1 cellular context compared by ENCODE assay signal in the genomic region with DNA sequence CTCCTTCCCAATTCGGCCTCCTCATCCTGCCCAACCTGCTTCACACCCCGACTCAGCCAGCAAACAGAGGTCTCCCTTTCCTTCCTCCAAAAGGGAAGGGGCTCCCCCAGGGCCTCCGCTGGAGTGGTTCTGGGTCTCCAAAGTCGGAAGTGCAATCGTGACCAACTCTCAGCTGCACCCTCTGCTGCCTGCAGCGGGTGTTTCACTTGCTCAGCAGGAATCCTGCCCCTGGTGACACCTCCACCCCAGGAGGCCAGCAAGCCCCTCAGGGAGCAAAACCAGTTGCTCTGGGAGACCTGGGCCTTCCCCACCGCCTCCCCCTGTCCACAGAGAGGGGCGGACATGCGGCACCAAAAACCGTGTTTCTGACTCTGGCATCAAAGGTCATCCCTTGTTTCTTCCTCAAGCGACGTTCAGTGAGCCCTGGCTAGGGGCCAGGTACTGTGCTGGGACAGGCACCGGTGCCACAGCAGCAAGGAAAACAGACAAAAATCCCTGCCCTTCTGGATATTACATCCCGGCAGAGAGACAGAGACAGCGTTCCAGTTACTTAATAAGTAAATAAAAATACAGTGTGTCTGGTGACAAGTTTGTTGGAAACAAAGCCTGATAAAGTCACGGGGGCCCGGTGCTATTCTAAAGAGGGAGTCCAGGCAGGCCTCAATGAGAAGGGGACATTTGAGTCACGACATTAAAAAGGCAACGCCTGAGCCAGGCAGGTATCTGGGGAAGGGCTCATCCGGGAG.
TF ChIP-seq lines count a peak whose summit lies in the region.

No MANE protein-coding gene starts in this region.

TF ChIP-seq in HepG2, 621 proteins besides CTCF, POLR2A, EP300 and RAD21 (continued from another document and continues in another):
- TF ChIP-seq, protein P1, sequence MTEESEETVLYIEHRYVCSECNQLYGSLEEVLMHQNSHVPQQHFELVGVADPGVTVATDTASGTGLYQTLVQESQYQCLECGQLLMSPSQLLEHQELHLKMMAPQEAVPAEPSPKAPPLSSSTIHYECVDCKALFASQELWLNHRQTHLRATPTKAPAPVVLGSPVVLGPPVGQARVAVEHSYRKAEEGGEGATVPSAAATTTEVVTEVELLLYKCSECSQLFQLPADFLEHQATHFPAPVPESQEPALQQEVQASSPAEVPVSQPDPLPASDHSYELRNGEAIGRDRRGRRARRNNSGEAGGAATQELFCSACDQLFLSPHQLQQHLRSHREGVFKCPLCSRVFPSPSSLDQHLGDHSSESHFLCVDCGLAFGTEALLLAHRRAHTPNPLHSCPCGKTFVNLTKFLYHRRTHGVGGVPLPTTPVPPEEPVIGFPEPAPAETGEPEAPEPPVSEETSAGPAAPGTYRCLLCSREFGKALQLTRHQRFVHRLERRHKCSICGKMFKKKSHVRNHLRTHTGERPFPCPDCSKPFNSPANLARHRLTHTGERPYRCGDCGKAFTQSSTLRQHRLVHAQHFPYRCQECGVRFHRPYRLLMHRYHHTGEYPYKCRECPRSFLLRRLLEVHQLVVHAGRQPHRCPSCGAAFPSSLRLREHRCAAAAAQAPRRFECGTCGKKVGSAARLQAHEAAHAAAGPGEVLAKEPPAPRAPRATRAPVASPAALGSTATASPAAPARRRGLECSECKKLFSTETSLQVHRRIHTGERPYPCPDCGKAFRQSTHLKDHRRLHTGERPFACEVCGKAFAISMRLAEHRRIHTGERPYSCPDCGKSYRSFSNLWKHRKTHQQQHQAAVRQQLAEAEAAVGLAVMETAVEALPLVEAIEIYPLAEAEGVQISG (CRISPR knock-in tag; IDR thresholded peaks at IDR 0.05), result peak; percentile 32; the same call in 1 of the 2 replicates
- TF ChIP-seq, protein P2, sequence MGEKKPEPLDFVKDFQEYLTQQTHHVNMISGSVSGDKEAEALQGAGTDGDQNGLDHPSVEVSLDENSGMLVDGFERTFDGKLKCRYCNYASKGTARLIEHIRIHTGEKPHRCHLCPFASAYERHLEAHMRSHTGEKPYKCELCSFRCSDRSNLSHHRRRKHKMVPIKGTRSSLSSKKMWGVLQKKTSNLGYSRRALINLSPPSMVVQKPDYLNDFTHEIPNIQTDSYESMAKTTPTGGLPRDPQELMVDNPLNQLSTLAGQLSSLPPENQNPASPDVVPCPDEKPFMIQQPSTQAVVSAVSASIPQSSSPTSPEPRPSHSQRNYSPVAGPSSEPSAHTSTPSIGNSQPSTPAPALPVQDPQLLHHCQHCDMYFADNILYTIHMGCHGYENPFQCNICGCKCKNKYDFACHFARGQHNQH (CRISPR knock-in tag; IDR thresholded peaks at IDR 0.05), result no peak
- TF ChIP-seq, protein P3, sequence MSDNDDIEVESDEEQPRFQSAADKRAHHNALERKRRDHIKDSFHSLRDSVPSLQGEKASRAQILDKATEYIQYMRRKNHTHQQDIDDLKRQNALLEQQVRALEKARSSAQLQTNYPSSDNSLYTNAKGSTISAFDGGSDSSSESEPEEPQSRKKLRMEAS (IDR thresholded peaks at IDR 0.05), result no peak
- no peak for TF ChIP-seq HDAC1 (CRISPR knock-in tag; IDR thresholded peaks at IDR 0.05)
- no peak for TF ChIP-seq ZNF564 (CRISPR knock-in tag; IDR thresholded peaks at IDR 0.05)
- 0 out of 2 replicates have a peak, but pooled peaks have one; percentile 42 for TF ChIP-seq GABPB1 (CRISPR knock-in tag; IDR thresholded peaks at IDR 0.05)
- no peak for TF ChIP-seq ZNF850 (CRISPR knock-in tag; conservative IDR thresholded peaks at IDR 0.05)
- no peak for TF ChIP-seq NR2C2 (CRISPR knock-in tag; IDR thresholded peaks at IDR 0.05; ENCODE audit: borderline replicate concordance)
- peak; percentile 50 for TF ChIP-seq RBM39 (IDR thresholded peaks at IDR 0.05; ENCODE audit: low read depth, low read length, poor library complexity, severe bottlenecking)
- TF ChIP-seq ZBTB42 (CRISPR knock-in tag; IDR thresholded peaks at IDR 0.05), result no peak
- 0 out of 2 replicates have a peak, but pooled peaks have one; percentile 12 for TF ChIP-seq ELF3 (CRISPR knock-in tag; IDR thresholded peaks at IDR 0.05)
- TF ChIP-seq CBX2 (IDR thresholded peaks at IDR 0.05; ENCODE audit: low read depth, low read length), result no peak
- no peak for TF ChIP-seq CBX2 (CRISPR knock-in tag; IDR thresholded peaks at IDR 0.05; ENCODE audit: low read depth)
- no peak for TF ChIP-seq ZBTB38 (CRISPR knock-in tag; IDR thresholded peaks at IDR 0.05)
- TF ChIP-seq ASH2L (IDR thresholded peaks at IDR 0.05; ENCODE audit: insufficient read length, low read depth, low read length), result no peak
- TF ChIP-seq ZNF20 (CRISPR knock-in tag; IDR thresholded peaks at IDR 0.05), result no peak
- TF ChIP-seq PRMT3 (CRISPR knock-in tag; IDR thresholded peaks at IDR 0.05; ENCODE audit: borderline replicate concordance, low read depth), result no peak
- TF ChIP-seq, protein P4, sequence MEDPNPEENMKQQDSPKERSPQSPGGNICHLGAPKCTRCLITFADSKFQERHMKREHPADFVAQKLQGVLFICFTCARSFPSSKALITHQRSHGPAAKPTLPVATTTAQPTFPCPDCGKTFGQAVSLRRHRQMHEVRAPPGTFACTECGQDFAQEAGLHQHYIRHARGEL (CRISPR knock-in tag; IDR thresholded peaks at IDR 0.05), result 0 out of 2 replicates have a peak, but pooled peaks have one; percentile 10
- TF ChIP-seq MED1 (CRISPR knock-in tag; IDR thresholded peaks at IDR 0.05), result no peak
- TF ChIP-seq PPARG (CRISPR knock-in tag; conservative IDR thresholded peaks at IDR 0.05), result no peak
- TF ChIP-seq, protein P5, sequence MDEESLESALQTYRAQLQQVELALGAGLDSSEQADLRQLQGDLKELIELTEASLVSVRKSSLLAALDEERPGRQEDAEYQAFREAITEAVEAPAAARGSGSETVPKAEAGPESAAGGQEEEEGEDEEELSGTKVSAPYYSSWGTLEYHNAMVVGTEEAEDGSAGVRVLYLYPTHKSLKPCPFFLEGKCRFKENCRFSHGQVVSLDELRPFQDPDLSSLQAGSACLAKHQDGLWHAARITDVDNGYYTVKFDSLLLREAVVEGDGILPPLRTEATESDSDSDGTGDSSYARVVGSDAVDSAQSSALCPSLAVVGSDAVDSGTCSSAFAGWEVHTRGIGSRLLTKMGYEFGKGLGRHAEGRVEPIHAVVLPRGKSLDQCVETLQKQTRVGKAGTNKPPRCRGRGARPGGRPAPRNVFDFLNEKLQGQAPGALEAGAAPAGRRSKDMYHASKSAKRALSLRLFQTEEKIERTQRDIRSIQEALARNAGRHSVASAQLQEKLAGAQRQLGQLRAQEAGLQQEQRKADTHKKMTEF (CRISPR knock-in tag; IDR thresholded peaks at IDR 0.05), result no peak
- TF ChIP-seq DR1 (CRISPR knock-in tag; IDR thresholded peaks at IDR 0.05), result no peak
- TF ChIP-seq, protein P6, sequence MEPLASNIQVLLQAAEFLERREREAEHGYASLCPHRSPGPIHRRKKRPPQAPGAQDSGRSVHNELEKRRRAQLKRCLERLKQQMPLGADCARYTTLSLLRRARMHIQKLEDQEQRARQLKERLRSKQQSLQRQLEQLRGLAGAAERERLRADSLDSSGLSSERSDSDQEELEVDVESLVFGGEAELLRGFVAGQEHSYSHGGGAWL (CRISPR knock-in tag; IDR thresholded peaks at IDR 0.05), result no peak
- TF ChIP-seq, protein P7, sequence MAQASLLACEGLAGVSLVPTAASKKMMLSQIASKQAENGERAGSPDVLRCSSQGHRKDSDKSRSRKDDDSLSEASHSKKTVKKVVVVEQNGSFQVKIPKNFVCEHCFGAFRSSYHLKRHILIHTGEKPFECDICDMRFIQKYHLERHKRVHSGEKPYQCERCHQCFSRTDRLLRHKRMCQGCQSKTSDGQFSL (CRISPR knock-in tag; IDR thresholded peaks at IDR 0.05), result no peak
- TF ChIP-seq ZNF768 (CRISPR knock-in tag; IDR thresholded peaks at IDR 0.05), result no peak
- TF ChIP-seq ZNF382 (CRISPR knock-in tag; IDR thresholded peaks at IDR 0.05; ENCODE audit: borderline replicate concordance), result no peak
- TF ChIP-seq NBN (conservative IDR thresholded peaks at IDR 0.05), result no peak
- TF ChIP-seq ATF7 (IDR thresholded peaks at IDR 0.05), result no peak
- TF ChIP-seq ATF7 (CRISPR knock-in tag; IDR thresholded peaks at IDR 0.05), result no peak
- TF ChIP-seq PHF5A (CRISPR knock-in tag; IDR thresholded peaks at IDR 0.05; ENCODE audit: low read depth, unreplicated experiment), result no peak
- TF ChIP-seq NFKBIZ (CRISPR knock-in tag; IDR thresholded peaks at IDR 0.05), result no peak
- TF ChIP-seq DNMT3B (CRISPR knock-in tag; conservative IDR thresholded peaks at IDR 0.05), result no peak
- no peak for TF ChIP-seq ISL2 (CRISPR knock-in tag; IDR thresholded peaks at IDR 0.05)
- peak; percentile 17 for TF ChIP-seq TEAD3 (CRISPR knock-in tag; optimal IDR thresholded peaks at IDR 0.05; ENCODE audit: borderline replicate concordance)
- TF ChIP-seq, protein P8, sequence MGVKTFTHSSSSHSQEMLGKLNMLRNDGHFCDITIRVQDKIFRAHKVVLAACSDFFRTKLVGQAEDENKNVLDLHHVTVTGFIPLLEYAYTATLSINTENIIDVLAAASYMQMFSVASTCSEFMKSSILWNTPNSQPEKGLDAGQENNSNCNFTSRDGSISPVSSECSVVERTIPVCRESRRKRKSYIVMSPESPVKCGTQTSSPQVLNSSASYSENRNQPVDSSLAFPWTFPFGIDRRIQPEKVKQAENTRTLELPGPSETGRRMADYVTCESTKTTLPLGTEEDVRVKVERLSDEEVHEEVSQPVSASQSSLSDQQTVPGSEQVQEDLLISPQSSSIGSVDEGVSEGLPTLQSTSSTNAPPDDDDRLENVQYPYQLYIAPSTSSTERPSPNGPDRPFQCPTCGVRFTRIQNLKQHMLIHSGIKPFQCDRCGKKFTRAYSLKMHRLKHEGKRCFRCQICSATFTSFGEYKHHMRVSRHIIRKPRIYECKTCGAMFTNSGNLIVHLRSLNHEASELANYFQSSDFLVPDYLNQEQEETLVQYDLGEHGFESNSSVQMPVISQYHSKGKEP (CRISPR knock-in tag; IDR thresholded peaks at IDR 0.05), result no peak
- no peak for TF ChIP-seq ZNF136 (CRISPR knock-in tag; IDR thresholded peaks at IDR 0.05; ENCODE audit: low read depth)
- no peak for TF ChIP-seq ZNF234 (CRISPR knock-in tag; conservative IDR thresholded peaks at IDR 0.05)
- TF ChIP-seq ZNF292 (CRISPR knock-in tag; IDR thresholded peaks at IDR 0.05; ENCODE audit: borderline replicate concordance, low read depth), result no peak
- no peak for TF ChIP-seq SNAPC2 (CRISPR knock-in tag; IDR thresholded peaks at IDR 0.05)
- no peak for TF ChIP-seq RORA (CRISPR knock-in tag; IDR thresholded peaks at IDR 0.05)
- no peak for TF ChIP-seq HOXA3 (CRISPR knock-in tag; IDR thresholded peaks at IDR 0.05)
- TF ChIP-seq, protein P9, sequence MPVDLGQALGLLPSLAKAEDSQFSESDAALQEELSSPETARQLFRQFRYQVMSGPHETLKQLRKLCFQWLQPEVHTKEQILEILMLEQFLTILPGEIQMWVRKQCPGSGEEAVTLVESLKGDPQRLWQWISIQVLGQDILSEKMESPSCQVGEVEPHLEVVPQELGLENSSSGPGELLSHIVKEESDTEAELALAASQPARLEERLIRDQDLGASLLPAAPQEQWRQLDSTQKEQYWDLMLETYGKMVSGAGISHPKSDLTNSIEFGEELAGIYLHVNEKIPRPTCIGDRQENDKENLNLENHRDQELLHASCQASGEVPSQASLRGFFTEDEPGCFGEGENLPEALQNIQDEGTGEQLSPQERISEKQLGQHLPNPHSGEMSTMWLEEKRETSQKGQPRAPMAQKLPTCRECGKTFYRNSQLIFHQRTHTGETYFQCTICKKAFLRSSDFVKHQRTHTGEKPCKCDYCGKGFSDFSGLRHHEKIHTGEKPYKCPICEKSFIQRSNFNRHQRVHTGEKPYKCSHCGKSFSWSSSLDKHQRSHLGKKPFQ (CRISPR knock-in tag; IDR thresholded peaks at IDR 0.05; ENCODE audit: insufficient replicate concordance), result no peak
- TF ChIP-seq ZNF431 (CRISPR knock-in tag; IDR thresholded peaks at IDR 0.05; ENCODE audit: borderline replicate concordance, low read depth), result no peak
- no peak for TF ChIP-seq JUNB (CRISPR knock-in tag; IDR thresholded peaks at IDR 0.05; ENCODE audit: borderline replicate concordance)
- TF ChIP-seq HMG20B (CRISPR knock-in tag; conservative IDR thresholded peaks at IDR 0.05), result no peak
- no peak for TF ChIP-seq FOXK2 (IDR thresholded peaks at IDR 0.05)
